ENCODE assay signal across 21 cellular contexts in genomic region chr19:328025-328505, GRCh38. TPM values are rescaled to one million over a fixed set of nuclear protein-coding genes. Genes with fewer than 3 reads are reported as not detected.
"Had no signal": no experiment of that assay in that cellular context is flagged by ENCODE, and none has a peak within 500 bp of the region (broad histone marks: within the 10 kb centered on the region; RNA-seq: fewer than 3 reads in every experiment).

No MANE protein-coding gene starts in this region.

- FAIRE-seq: colon, keratinocyte, TTC549 had no signal

- DNase-seq: activated B cell treated with CpG ODN at 0.5 μM for 24 hours; activated CD4-positive, alpha-beta T cell treated with anti-CD3 and anti-CD28 coated beads, Interleukin-2, amount 10 ng/mL, durations not matched to agents 24 days and 14 days; activated CD8-positive, alpha-beta memory T cell treated with anti-CD3 and anti-CD28 coated beads, Interleukin-2, amount 50 U/mL, for 4 hours; activated CD8-positive, alpha-beta T cell treated with anti-CD3 and anti-CD28 coated beads, Interleukin-2, amount 10 ng/mL, durations not matched to agents 7 days and 5 days; activated gamma-delta T cell; activated T-cell treated with anti-CD3 and anti-CD28 coated beads, Interleukin-2, amount 50 U/mL, for 48 hours; hippocampal formation; left ventricle myocardium inferior; naive thymus-derived CD4-positive, alpha-beta T cell; retina; stimulated activated CD4-positive, alpha-beta T cell treated with anti-CD3 and anti-CD28 coated beads, Interleukin-2, amount 100 ng/mL, for 48 hours; thyroid gland; uterus had no signal

- H3K9me3 ChIP-seq: thyroid gland, uterus had no signal

- H3K36me3 ChIP-seq: uterus had no signal

- H3K27ac ChIP-seq: cardiac muscle cell, left ventricle myocardium inferior, parathyroid adenoma, thyroid gland, uterus had no signal

- H2AFZ ChIP-seq: parathyroid adenoma had no signal

- ATAC-seq: activated CD8-positive, alpha-beta T cell treated with anti-CD3 and anti-CD28 coated beads, Interleukin-2, amount 10 ng/mL, durations not matched to agents 7 days and 5 days; activated naive CD4-positive, alpha-beta T cell treated with anti-CD3 and anti-CD28 coated beads, Interleukin-2, amount 50 U/mL, for 72 hours; mucosa of descending colon; naive thymus-derived CD4-positive, alpha-beta T cell; stimulated activated memory B cell treated with anti-CD40 and anti-IgM and Interleukin-4, amounts not matched to agents 10 μg/mL and 1 μg/mL and 100 μg/mL, for 72 hours had no signal

- H3K4me3 ChIP-seq: cardiac muscle cell, left ventricle myocardium inferior, mucosa of descending colon, thyroid gland, uterus had no signal

- H3K4me1 ChIP-seq: parathyroid adenoma, thyroid gland, uterus had no signal

- H3K27me3 ChIP-seq: cardiac muscle cell, thyroid gland, uterus had no signal

- H3K9ac ChIP-seq: parathyroid adenoma had no signal

RNA-seq across cellular contexts. Expression of gene PLPP2, which starts 36.9 kb away (rescaled TPM):
- total RNA-seq: activated CD8-positive, alpha-beta T cell treated with anti-CD3 and anti-CD28 coated beads, Interleukin-2, amount 10 ng/mL, durations not matched to agents 7 days and 5 days; left ventricle myocardium inferior had no signal
- polyA plus RNA-seq: cardiac muscle cell; naive thymus-derived CD4-positive, alpha-beta T cell had no signal
